Comparison of ENCODE assay signal across 18 cellular contexts in the genomic region with DNA sequence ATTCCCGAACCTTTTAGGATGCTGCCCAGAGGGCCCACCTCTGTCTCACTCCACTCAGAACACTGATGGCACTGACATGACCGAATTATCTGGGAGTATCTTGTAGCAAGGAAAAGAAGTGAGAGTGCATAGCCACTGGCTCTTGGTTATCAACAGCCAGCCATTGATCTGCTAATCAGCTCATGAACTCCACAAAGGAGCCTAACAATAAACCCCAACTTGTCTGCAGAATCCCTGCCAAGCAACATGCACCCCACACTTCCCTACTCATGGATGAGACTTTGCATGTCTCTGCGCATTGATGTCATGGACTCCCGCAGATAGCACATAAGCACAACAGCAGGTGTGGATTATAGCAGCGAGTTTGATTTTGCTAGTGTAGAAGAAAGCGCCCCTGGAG.
DNase-seq lines count a peak whose midpoint lies in the region; ATAC-seq, FAIRE-seq and TF ChIP-seq lines count a peak whose summit lies in the region.
"Had no signal": no experiment of that assay in that cellular context is flagged by ENCODE, and none has a peak within 500 bp of the region (broad histone marks: within the 10 kb centered on the region; RNA-seq: fewer than 3 reads in every experiment).

No MANE protein-coding gene starts in this region.

- no peak overlapping the region for H2AK5ac ChIP-seq in H9 (ENCODE audit: insufficient read length, low read length)
- no peak overlapping the region for H2AK5ac ChIP-seq in H1 (ENCODE audit: low read depth, low read length)

- H3K9me3 ChIP-seq in H9 (ENCODE audit: control insufficient read depth, low read depth, low read length) = no peaks in the 10 kb centered on the region
- no peaks in the 10 kb centered on the region for H3K9me3 ChIP-seq in H1 (ENCODE audit: insufficient read depth in 2 of 2, low read depth in 1 of 2, low read length in 1 of 2)
- H3K9me3 ChIP-seq in iPS-18a (ENCODE audit: control insufficient read depth, low read depth, low read length) = no peaks in the 10 kb centered on the region
- H3K9me3 ChIP-seq: BLaER1 had no signal

- TF ChIP-seq CTCF in H9 (conservative IDR thresholded peaks at IDR 0.05) = no peak
- no peak for TF ChIP-seq CTCF in H1 (IDR thresholded peaks at IDR 0.05; ENCODE audit: control extremely low read depth in 1 of 3, insufficient read depth in 1 of 3, low read depth in 1 of 3, low read length in 3 of 3)

- H2AFZ ChIP-seq in H9 (ENCODE audit: low read length) (no peak overlapping the region), H1 (ENCODE audit: low read length) (0 out of 2 replicates have a peak overlapping the region, but pooled peaks have one; percentile 48)

- H3K23me2 ChIP-seq in H9 (ENCODE audit: insufficient read length, low read depth, low read length, poor library complexity, severe bottlenecking) = peaks cover 2% of the 10 kb centered on the region
- no peaks in the 10 kb centered on the region for H3K23me2 ChIP-seq in H1 (ENCODE audit: low read depth, low read length)

- H3K79me2 ChIP-seq in H9 (ENCODE audit: insufficient read depth, low read length) (no peaks in the 10 kb centered on the region), H1 (ENCODE audit: control insufficient read depth in 1 of 2, insufficient read depth in 2 of 2, low read length in 2 of 2) (no peaks in the 10 kb centered on the region)

- no peaks in the 10 kb centered on the region; the same call in 1 of the 2 replicates for H3K27me3 ChIP-seq in H9 (ENCODE audit: insufficient read depth, low read length)
- no peaks in the 10 kb centered on the region for H3K27me3 ChIP-seq in H1 (replicated peaks in 1 of 4; ENCODE audit: control insufficient read depth in 3 of 4, extremely low read depth in 1 of 4, insufficient read depth in 3 of 4, low read length in 3 of 4)
- no peaks in the 10 kb centered on the region for H3K27me3 ChIP-seq in iPS-18a (ENCODE audit: control insufficient read depth, insufficient read depth, low read length)
- H3K27me3 ChIP-seq: BLaER1 had no signal

- CTCF ChIA-PET in H1 (lab: Charles Lee; ENCODE audit: partially characterized antibody) = no interaction called here

- no peak overlapping the region for H2BK5ac ChIP-seq in H9 (ENCODE audit: insufficient read length, low read length)
- H2BK5ac ChIP-seq in H1 (ENCODE audit: low read depth, low read length) = peak overlapping the region; percentile 20; the same call in 1 of the 2 replicates

- POLR2A ChIA-PET in H1 (lab: Charles Lee; ENCODE audit: partially characterized antibody) = no interaction called here

- H4K8ac ChIP-seq in H9 (replicated peaks; ENCODE audit: insufficient read length, low read depth, low read length) (no peak overlapping the region), H1 (ENCODE audit: extremely low read depth, insufficient read depth, low read length) (no peak overlapping the region)

- H3K4ac ChIP-seq in H9 (ENCODE audit: low read depth, low read length) (no peak overlapping the region), H1 (replicated peaks; ENCODE audit: insufficient read length, low read depth, low read length) (no peak overlapping the region)

- no peak for DNase-seq in H9
- no peak for DNase-seq in H1 (ENCODE audit: low read depth in 1 of 2, low spot score in 2 of 2)
- no peak for DNase-seq in cerebellar nuclear complex (lab: John Stamatoyannopoulos, UW)
- no peak for DNase-seq in NOMO-1 treated with DMSO at 0.1 percent for 48 hours (lab: John Stamatoyannopoulos, UW; ENCODE audit: unreplicated experiment)
- DNase-seq in NCI-H82 (lab: John Stamatoyannopoulos, UW) = no peak
- DNase-seq: 8988T; CD4-positive, alpha-beta memory T cell; DMS153; DMS79; GF-D8; HFFc6 had no signal

- peaks cover 14 to 16% of the 10 kb centered on the region in 2 experiments for H3K9me3 Mint-ChIP-seq in H9

- H3K4me1 ChIP-seq in H9 (ENCODE audit: insufficient read depth, low read length) (peaks cover 6% of the 10 kb centered on the region; the same call in 1 of the 2 replicates), H1 (replicated peaks in 1 of 4; ENCODE audit: control insufficient read depth in 3 of 4, insufficient read depth in 4 of 4, low read length in 3 of 4) (peaks cover 3 to 7% (median 4%) of the 10 kb centered on the region in 4 experiments; a peak in 4 of 7 replicates), iPS-18a (ENCODE audit: control insufficient read depth, low read depth, low read length) (peaks cover 8% of the 10 kb centered on the region)
- H3K4me1 ChIP-seq: BLaER1 had no signal

- H3K27ac Mint-ChIP-seq in H9 = peak overlapping the region in 2 of 3 experiments; percentile 12 to 83; a peak in 3 of 7 replicates
- H3K27ac Mint-ChIP-seq: CD14-positive monocyte; CD4-positive, alpha-beta memory T cell; HFFc6 had no signal

- peak overlapping the region in 1 of 4 experiments; percentile 12; a peak in 1 of 8 replicates for H3K4me3 ChIP-seq in H1 (ENCODE audit: extremely low read depth in 1 of 4, insufficient read depth in 2 of 4, low read depth in 3 of 4, low read length in 4 of 4)
- peak overlapping the region; percentile 1 for H3K4me3 ChIP-seq in iPS-18a (ENCODE audit: low read length)
- H3K4me3 ChIP-seq: BLaER1 had no signal

- peak overlapping the region in 1 of 2 experiments; percentile 3; a peak in 1 of 5 replicates for H3K4me3 Mint-ChIP-seq in H9
- H3K4me3 Mint-ChIP-seq: CD14-positive monocyte; CD4-positive, alpha-beta memory T cell; HFFc6 had no signal

- H3K18ac ChIP-seq in H9 (ENCODE audit: insufficient read length, low read depth, low read length) (no peak overlapping the region), H1 (ENCODE audit: extremely low read depth, low read length) (no peak overlapping the region)

- H3K4me2 ChIP-seq in H9 (ENCODE audit: insufficient read depth, insufficient read length, low read length) = no peak overlapping the region
- H3K4me2 ChIP-seq in H1 (ENCODE audit: insufficient read depth in 1 of 2, low read depth in 2 of 2, low read length in 2 of 2) = peak overlapping the region; percentile 9 to 43; a peak in 2 of 4 replicates
- H3K4me2 ChIP-seq: BLaER1 had no signal

- H3K9ac ChIP-seq in H9 (ENCODE audit: extremely low read depth, insufficient read length, low read length) = no peak overlapping the region
- H3K9ac ChIP-seq in H1 (replicated peaks in 1 of 4; ENCODE audit: extremely low read depth in 1 of 4, low read depth in 3 of 4, low read length in 3 of 4) = no peak overlapping the region
- H3K9ac ChIP-seq in iPS-18a (ENCODE audit: low read length) = no peak overlapping the region
- H3K9ac ChIP-seq: BLaER1 had no signal

- H3K56ac ChIP-seq in H9 (ENCODE audit: insufficient read length, low read depth, low read length) (no peak overlapping the region), H1 (replicated peaks; ENCODE audit: insufficient read length, low read depth, low read length) (no peak overlapping the region)

- H2BK20ac ChIP-seq in H9 (ENCODE audit: low read depth, low read length, poor library complexity, severe bottlenecking) (peak overlapping the region; percentile 91), H1 (ENCODE audit: low read length) (0 out of 2 replicates have a peak overlapping the region, but pooled peaks have one; percentile 43)

- no peaks in the 10 kb centered on the region for H3K27me3 Mint-ChIP-seq in H9 (ENCODE audit: low read depth)
- H3K27me3 Mint-ChIP-seq: CD4-positive, alpha-beta memory T cell had no signal

- H3T11ph ChIP-seq in H9 (ENCODE audit: low read length) = no peak overlapping the region

- peak; percentile 88 for FAIRE-seq in H1 (lab: Jason Lieb, UNC)
- FAIRE-seq: H54, HTR-8/SVneo had no signal

- H2BK12ac ChIP-seq in H9 (ENCODE audit: insufficient read length, low read depth, low read length) = no peak overlapping the region
- H2BK12ac ChIP-seq in H1 (ENCODE audit: low read depth, low read length) = no peak overlapping the region

- H3K23ac ChIP-seq in H9 (ENCODE audit: insufficient read length, low read depth, low read length) = no peak overlapping the region
- no peak overlapping the region for H3K23ac ChIP-seq in H1 (ENCODE audit: insufficient read length)

- no peak for TF ChIP-seq EP300 in H1 (IDR thresholded peaks at IDR 0.05; ENCODE audit: borderline replicate concordance in 1 of 2, low read depth in 2 of 2, low read length in 2 of 2)

- H2BK15ac ChIP-seq in H9 (ENCODE audit: low read depth, low read length) = no peak overlapping the region
- no peak overlapping the region for H2BK15ac ChIP-seq in H1 (ENCODE audit: low read length)

- H4K91ac ChIP-seq in H9 (ENCODE audit: insufficient read length, low read depth, low read length) (no peak overlapping the region), H1 (replicated peaks; ENCODE audit: insufficient read length, low read length) (no peak overlapping the region)

- H2BK120ac ChIP-seq in H9 (ENCODE audit: low read depth, low read length, poor library complexity, severe bottlenecking) (no peak overlapping the region), H1 (replicated peaks; ENCODE audit: low read depth, low read length) (no peak overlapping the region)

- H3K36me3 ChIP-seq in H1 (ENCODE audit: control insufficient read depth in 2 of 4, insufficient read depth in 4 of 4, low read length in 3 of 4) (no peaks in the 10 kb centered on the region; a peak in 1 of 8 replicates), iPS-18a (ENCODE audit: control insufficient read depth, low read depth, low read length) (no peaks in the 10 kb centered on the region)
- H3K36me3 ChIP-seq: BLaER1 had no signal

- no CpG with 5 or more reads among the region's 6 CpGs for WGBS in H9 (ENCODE audit: extremely low coverage, insufficient read length, low lambda C conversion rate)
- WGBS in H1 (ENCODE audit: extremely low coverage in 1 of 2, insufficient coverage in 1 of 2, insufficient read length in 1 of 2, insufficient replicate concordance in 2 of 2, low coverage in 1 of 2, low lambda C conversion rate in 2 of 2, missing lambda C conversion rate in 1 of 2), 2 experiments = 63% methylated on average over 6 of the region's 6 CpGs; no CpG with 5 or more reads in 1 of the 2 experiments

- peaks cover 11% of the 10 kb centered on the region in 2 experiments for H3K4me1 Mint-ChIP-seq in H9
- H3K4me1 Mint-ChIP-seq: CD14-positive monocyte; CD4-positive, alpha-beta memory T cell had no signal

- TF ChIP-seq RAD21 in H1 (IDR thresholded peaks at IDR 0.05 in 1 of 2, conservative IDR thresholded peaks at IDR 0.05 in 1 of 2; ENCODE audit: low read depth in 2 of 2, low read length in 2 of 2) = no peak

- H3K36me3 Mint-ChIP-seq in H9 (ENCODE audit: insufficient read depth in 1 of 3, low read depth in 3 of 3) = peaks cover 7 to 21% (median 9%) of the 10 kb centered on the region in 3 experiments; a peak in 6 of 7 replicates
- H3K36me3 Mint-ChIP-seq: CD14-positive monocyte; CD4-positive, alpha-beta memory T cell had no signal

- H4K20me1 ChIP-seq in H9 (ENCODE audit: control insufficient read depth, insufficient read depth, insufficient read length) (no peaks in the 10 kb centered on the region), H1 (replicated peaks in 1 of 2; ENCODE audit: control insufficient read depth in 1 of 2, insufficient read depth in 2 of 2, low read length in 2 of 2) (no peaks in the 10 kb centered on the region)
- H4K20me1 ChIP-seq: BLaER1 had no signal

- H4K5ac ChIP-seq in H9 (ENCODE audit: insufficient read length, low read depth, low read length) (no peak overlapping the region), H1 (ENCODE audit: insufficient read length, low read depth, low read length) (no peak overlapping the region)

- H3K27ac ChIP-seq in H9 (ENCODE audit: insufficient read length, low read depth, low read length) (no peak overlapping the region), H1 (ENCODE audit: low read depth, low read length) (no peak overlapping the region), iPS-18a (ENCODE audit: low read length) (no peak overlapping the region)
- H3K27ac ChIP-seq: BLaER1 had no signal

- no peak for TF ChIP-seq POLR2A in H1 (IDR thresholded peaks at IDR 0.05; ENCODE audit: control extremely low read depth in 1 of 2, low read depth in 2 of 2, low read length in 2 of 2)

- no peak overlapping the region for H3K14ac ChIP-seq in H9 (ENCODE audit: insufficient read depth, low read length)
- no peak overlapping the region for H3K14ac ChIP-seq in H1 (ENCODE audit: insufficient read length)

- H3K79me1 ChIP-seq in H9 (ENCODE audit: insufficient read depth, low read depth, low read length, poor library complexity, severe bottlenecking) = no peaks in the 10 kb centered on the region
- no peaks in the 10 kb centered on the region for H3K79me1 ChIP-seq in H1 (ENCODE audit: low read depth, low read length)

- ATAC-seq in HG03521 (IDR thresholded peaks at IDR 0.05; ENCODE audit: unreplicated experiment) = no peak
- ATAC-seq: HCT116 had no signal
